Comparison of ENCODE assay signal across 16 cellular contexts in genomic region chr3:157151151-157151550, GRCh38. TPM values are rescaled to one million over a fixed set of nuclear protein-coding genes. Genes with fewer than 3 reads are reported as not detected.
A peak's percentile ranks its signal among the peaks of the same experiment; 100 is the strongest.
DNase-seq lines count a peak whose midpoint lies in the region; ATAC-seq and TF ChIP-seq lines count a peak whose summit lies in the region.
"Had no signal": no experiment of that assay in that cellular context is flagged by ENCODE, and none has a peak within 500 bp of the region (broad histone marks: within the 10 kb centered on the region; RNA-seq: fewer than 3 reads in every experiment).

No MANE protein-coding gene starts in this region.

- dilution Hi-C loops in IMR-90 (cut with HindIII; ENCODE audit: low sequenced_read_pairs, unreplicated experiment): no loop called here

- in situ Hi-C loops in IMR-90 (cut with MboI; ENCODE audit: low sequenced_read_pairs): loop anchor here (25.0 kb wide), 1 partner anchor 1561 kb away; no protein-coding TSS in a partner anchor

- H4K20me1 ChIP-seq in IMR-90 (ENCODE audit: insufficient read depth, low read length): peaks cover 64% of the 10 kb centered on the region

- H3K9ac ChIP-seq in IMR-90 (ENCODE audit: low read depth, low read length) (no peak overlapping the region), adipocyte (ENCODE audit: low read length) (no peak overlapping the region), mesenchymal stem cell (ENCODE audit: low read length) (no peak overlapping the region)
- H3K9ac ChIP-seq: KMS-11 had no signal

- H2AK9ac ChIP-seq in IMR-90 (replicated peaks; ENCODE audit: low read depth, low read length, poor library complexity): no peak overlapping the region

- no TSS peak for BruUV-seq in IMR-90 (replicated peaks; lab: Mats Ljungman, UMichigan)

- no peak for DNase-seq in activated CD8-positive, alpha-beta T cell treated with anti-CD3 and anti-CD28 coated beads for 36 hours
- no peak for DNase-seq in activated CD8-positive, alpha-beta T cell treated with anti-CD3 and anti-CD28 coated beads, Interleukin-2, amount 10 ng/mL, durations not matched to agents 7 days and 5 days
- DNase-seq in IMR-90: no peak
- peak; percentile 4 for DNase-seq in adipocyte (ENCODE audit: low read depth)
- peak; percentile 53 for DNase-seq in mesenchymal stem cell
- DNase-seq in activated CD4-positive, CD25-positive, alpha-beta regulatory T cell (lab: John Stamatoyannopoulos, UW): no peak
- DNase-seq in pons (ENCODE audit: low spot score): no peak
- DNase-seq in BE2C: no peak
- DNase-seq: EL, HCEC 1CT, NCI-H1105, NCI-H1694 had no signal

- no peak overlapping the region for H3K56ac ChIP-seq in IMR-90 (ENCODE audit: extremely low read depth, insufficient read depth, low read length)

- H3K23ac ChIP-seq in IMR-90 (ENCODE audit: low read depth, low read length) (no peak overlapping the region), mesenchymal stem cell (ENCODE audit: low read length in 2 of 2) (no peak overlapping the region)

- H4K91ac ChIP-seq in IMR-90 (ENCODE audit: insufficient read depth, low read depth, low read length): no peak overlapping the region
- no peak overlapping the region for H4K91ac ChIP-seq in mesenchymal stem cell (ENCODE audit: low read length)

- H3K27me3 ChIP-seq in IMR-90 (ENCODE audit: control insufficient read depth, insufficient read depth, low read length): no peaks in the 10 kb centered on the region
- H3K27me3 ChIP-seq in adipocyte (replicated peaks; ENCODE audit: control insufficient read depth, insufficient read depth, low read length): no peaks in the 10 kb centered on the region
- H3K27me3 ChIP-seq in mesenchymal stem cell (ENCODE audit: control insufficient read depth in 1 of 2, insufficient read depth in 1 of 2, low read length in 2 of 2): no peaks in the 10 kb centered on the region
- H3K27me3 ChIP-seq in BE2C: no peaks in the 10 kb centered on the region

- H3K36me3 ChIP-seq in IMR-90 (ENCODE audit: control insufficient read depth, insufficient read depth, low read length) (peaks cover 58% of the 10 kb centered on the region), adipocyte (ENCODE audit: control insufficient read depth, insufficient read depth, low read length, severe bottlenecking) (peaks cover 100% of the 10 kb centered on the region), mesenchymal stem cell (ENCODE audit: control insufficient read depth in 1 of 2, insufficient read depth in 2 of 2, low read depth in 1 of 2, low read length in 2 of 2) (peaks cover 7 to 100% of the 10 kb centered on the region in 2 experiments), BE2C (peaks cover 100% of the 10 kb centered on the region)

- H2BK12ac ChIP-seq in mesenchymal stem cell (ENCODE audit: low read length in 2 of 2): no peak overlapping the region

- H4K8ac ChIP-seq in IMR-90 (ENCODE audit: low read depth in 2 of 2, low read length in 2 of 2) (no peak overlapping the region), mesenchymal stem cell (ENCODE audit: low read length) (no peak overlapping the region)

- H3K9me3 ChIP-seq in IMR-90 (ENCODE audit: control insufficient read depth, insufficient read depth, low read length): no peaks in the 10 kb centered on the region
- H3K9me3 ChIP-seq in adipocyte (ENCODE audit: control insufficient read depth, low read length): no peaks in the 10 kb centered on the region
- H3K9me3 ChIP-seq in mesenchymal stem cell (ENCODE audit: control insufficient read depth, low read length): no peaks in the 10 kb centered on the region
- H3K9me3 ChIP-seq in BE2C: no peaks in the 10 kb centered on the region
- H3K9me3 ChIP-seq: Caco-2, SJSA1 had no signal

- H2BK5ac ChIP-seq in IMR-90 (ENCODE audit: low read depth, low read length, poor library complexity, severe bottlenecking) (no peak overlapping the region), mesenchymal stem cell (ENCODE audit: low read depth, low read length, poor library complexity, severe bottlenecking) (no peak overlapping the region)

- no peak for TF ChIP-seq RAD21 in IMR-90 (IDR thresholded peaks at IDR 0.05; ENCODE audit: low read length)

- no peak overlapping the region for H2AFZ ChIP-seq in IMR-90 (replicated peaks; ENCODE audit: low read length, poor library complexity)
- H2AFZ ChIP-seq in mesenchymal stem cell (ENCODE audit: low read depth, low read length): no peak overlapping the region

- TF ChIP-seq POLR2A in IMR-90 (IDR thresholded peaks at IDR 0.05; ENCODE audit: low read depth, low read length): no peak

- no peak for TF ChIP-seq CTCF in activated CD8-positive, alpha-beta T cell treated with anti-CD3 and anti-CD28 coated beads for 36 hours (IDR thresholded peaks at IDR 0.05)
- TF ChIP-seq CTCF in IMR-90 (conservative IDR thresholded peaks at IDR 0.05; ENCODE audit: low read depth, low read length): no peak
- TF ChIP-seq CTCF in BE2C (IDR thresholded peaks at IDR 0.05; ENCODE audit: low read depth, low read length): no peak

- intact Hi-C loops in activated CD8-positive, alpha-beta T cell treated with anti-CD3 and anti-CD28 coated beads for 36 hours (cut with micrococcal nuclease): no loop called here
- intact Hi-C loops in IMR-90 (cut with micrococcal nuclease): no loop called here

- no peak overlapping the region for H4K5ac ChIP-seq in IMR-90 (ENCODE audit: low read depth, low read length)

- no peak overlapping the region for H3K27ac ChIP-seq in IMR-90 (ENCODE audit: insufficient read depth, low read length)
- no peak overlapping the region for H3K27ac ChIP-seq in mesenchymal stem cell (ENCODE audit: low read length, poor library complexity, severe bottlenecking)
- H3K27ac ChIP-seq: C4-2B, KMS-11, SJSA1 had no signal

- peaks cover 85% of the 10 kb centered on the region for H3K36me3 Mint-ChIP-seq in activated CD8-positive, alpha-beta T cell treated with anti-CD3 and anti-CD28 coated beads for 36 hours (ENCODE audit: low read depth)
- H3K36me3 Mint-ChIP-seq in activated CD8-positive, alpha-beta T cell treated with anti-CD3 and anti-CD28 coated beads, Interleukin-2, amount 10 ng/mL, durations not matched to agents 7 days and 5 days (ENCODE audit: low read depth): peaks cover 90% of the 10 kb centered on the region

- no peak overlapping the region for H3K4me3 Mint-ChIP-seq in activated CD8-positive, alpha-beta T cell treated with anti-CD3 and anti-CD28 coated beads for 36 hours
- H3K4me3 Mint-ChIP-seq in activated CD8-positive, alpha-beta T cell treated with anti-CD3 and anti-CD28 coated beads, Interleukin-2, amount 10 ng/mL, durations not matched to agents 7 days and 5 days: no peak overlapping the region

- POLR2A ChIA-PET in activated CD8-positive, alpha-beta T cell treated with anti-CD3 and anti-CD28 coated beads for 36 hours (lab: Charles Lee): interaction anchor here (0.9 to 7.4 kb wide), 6 partner anchors 9 to 62 kb away, joined by 3 to 106 read pairs (median 8); partner anchors contain the start of gene CCNL1
- POLR2A ChIA-PET in activated CD8-positive, alpha-beta T cell treated with anti-CD3 and anti-CD28 coated beads, Interleukin-2, amount 10 ng/mL, durations not matched to agents 7 days and 5 days (lab: Charles Lee): interaction anchor here (0.7 to 6.1 kb wide), 3 partner anchors 9 to 23 kb away, joined by 4 to 44 read pairs (median 4); partner anchors contain the start of gene CCNL1
- POLR2A ChIA-PET in IMR-90 (lab: Charles Lee; ENCODE audit: unreplicated experiment): no interaction called here

- no peaks in the 10 kb centered on the region for H3K27me3 Mint-ChIP-seq in activated CD8-positive, alpha-beta T cell treated with anti-CD3 and anti-CD28 coated beads for 36 hours
- no peaks in the 10 kb centered on the region for H3K27me3 Mint-ChIP-seq in activated CD8-positive, alpha-beta T cell treated with anti-CD3 and anti-CD28 coated beads, Interleukin-2, amount 10 ng/mL, durations not matched to agents 7 days and 5 days (ENCODE audit: low read depth)

- peaks cover 67% of the 10 kb centered on the region for H3K4me1 Mint-ChIP-seq in activated CD8-positive, alpha-beta T cell treated with anti-CD3 and anti-CD28 coated beads for 36 hours (ENCODE audit: low read depth)
- peaks cover 54% of the 10 kb centered on the region for H3K4me1 Mint-ChIP-seq in activated CD8-positive, alpha-beta T cell treated with anti-CD3 and anti-CD28 coated beads, Interleukin-2, amount 10 ng/mL, durations not matched to agents 7 days and 5 days (ENCODE audit: low read depth)

- H3K9me3 Mint-ChIP-seq in activated CD8-positive, alpha-beta T cell treated with anti-CD3 and anti-CD28 coated beads for 36 hours: no peaks in the 10 kb centered on the region
- no peaks in the 10 kb centered on the region for H3K9me3 Mint-ChIP-seq in activated CD8-positive, alpha-beta T cell treated with anti-CD3 and anti-CD28 coated beads, Interleukin-2, amount 10 ng/mL, durations not matched to agents 7 days and 5 days (ENCODE audit: insufficient read depth)

- H2BK120ac ChIP-seq in IMR-90 (ENCODE audit: low read depth, low read length) (no peak overlapping the region), mesenchymal stem cell (ENCODE audit: low read depth, low read length) (no peak overlapping the region)

- H3K79me1 ChIP-seq in IMR-90 (ENCODE audit: low read depth in 1 of 2, low read length in 2 of 2): peaks cover 23 to 41% of the 10 kb centered on the region in 2 experiments
- H3K79me1 ChIP-seq in mesenchymal stem cell (replicated peaks; ENCODE audit: low read length, poor library complexity, severe bottlenecking): peaks cover 1% of the 10 kb centered on the region

- H3K9me1 ChIP-seq in IMR-90 (ENCODE audit: insufficient read depth, low read length): peaks cover 3% of the 10 kb centered on the region

- no peak overlapping the region for H3K14ac ChIP-seq in IMR-90 (replicated peaks; ENCODE audit: low read depth, low read length)
- H3K14ac ChIP-seq in mesenchymal stem cell (ENCODE audit: low read length in 2 of 2): no peak overlapping the region

- no peak overlapping the region for H2BK15ac ChIP-seq in IMR-90 (ENCODE audit: low read depth, low read length)
- H2BK15ac ChIP-seq in mesenchymal stem cell (ENCODE audit: low read depth, poor library complexity, severe bottlenecking): no peak overlapping the region

- WGBS in IMR-90 (ENCODE audit: extremely low coverage in 2 of 2, insufficient read length in 1 of 2), 2 experiments: no CpG with 5 or more reads among the region's 1 CpG
- WGBS in mesenchymal stem cell: 100% methylated on average over 1 of the region's 1 CpG

- peaks cover 4% of the 10 kb centered on the region for H3K4me1 ChIP-seq in IMR-90 (ENCODE audit: control insufficient read depth, insufficient read depth, low read length)
- peaks cover 56% of the 10 kb centered on the region for H3K4me1 ChIP-seq in adipocyte (ENCODE audit: control insufficient read depth, insufficient read depth, low read length)
- H3K4me1 ChIP-seq in mesenchymal stem cell (ENCODE audit: control insufficient read depth, insufficient read depth, low read depth, low read length): no peaks in the 10 kb centered on the region
- H3K4me1 ChIP-seq in BE2C: no peaks in the 10 kb centered on the region

- no peak overlapping the region for H2BK20ac ChIP-seq in IMR-90 (ENCODE audit: low read depth, low read length)

- H3K18ac ChIP-seq in IMR-90 (ENCODE audit: low read depth, low read length) (no peak overlapping the region), mesenchymal stem cell (ENCODE audit: low read depth in 1 of 2, low read length in 2 of 2) (no peak overlapping the region)

- H3K4me3 ChIP-seq in IMR-90 (ENCODE audit: insufficient read depth, low read depth, low read length) (no peak overlapping the region), adipocyte (ENCODE audit: low read length) (no peak overlapping the region), mesenchymal stem cell (ENCODE audit: insufficient read depth in 1 of 2, low read depth in 1 of 2, low read length in 2 of 2) (no peak overlapping the region), BE2C (ENCODE audit: low read depth, low read length) (no peak overlapping the region)
- H3K4me3 ChIP-seq: SJSA1 had no signal

- H3K4ac ChIP-seq in IMR-90 (ENCODE audit: low read depth, low read length) (no peak overlapping the region), mesenchymal stem cell (ENCODE audit: low read depth in 1 of 2, low read length in 2 of 2) (no peak overlapping the region)

- H3K27ac Mint-ChIP-seq in activated CD8-positive, alpha-beta T cell treated with anti-CD3 and anti-CD28 coated beads for 36 hours: peak overlapping the region; percentile 69
- H3K27ac Mint-ChIP-seq in activated CD8-positive, alpha-beta T cell treated with anti-CD3 and anti-CD28 coated beads, Interleukin-2, amount 10 ng/mL, durations not matched to agents 7 days and 5 days: no peak overlapping the region

- H3K4me2 ChIP-seq in IMR-90 (ENCODE audit: low read depth, low read length): no peak overlapping the region
- H3K4me2 ChIP-seq in mesenchymal stem cell (ENCODE audit: low read length, poor library complexity, severe bottlenecking): no peak overlapping the region
- H3K4me2 ChIP-seq: KMS-11 had no signal

- CTCF ChIA-PET in activated CD8-positive, alpha-beta T cell treated with anti-CD3 and anti-CD28 coated beads for 36 hours (lab: Charles Lee): interaction anchor here (1.3 to 6.1 kb wide), 4 partner anchors 8 to 51 kb away, joined by 3 to 56 read pairs (median 4); partner anchors contain the start of gene CCNL1
- CTCF ChIA-PET in activated CD8-positive, alpha-beta T cell treated with anti-CD3 and anti-CD28 coated beads, Interleukin-2, amount 10 ng/mL, durations not matched to agents 7 days and 5 days (lab: Charles Lee): interaction anchor here (1.0 to 6.8 kb wide), 4 partner anchors 9 to 607 kb away, joined by 3 to 57 read pairs (median 4); partner anchors contain the start of gene CCNL1
- CTCF ChIA-PET in IMR-90 (lab: Yijun Ruan, JAX): interaction anchor here (2.3 kb wide), 1 partner anchor 10 kb away, joined by 5 read pairs; no protein-coding TSS in a partner anchor

- no peak for ATAC-seq in activated CD8-positive, alpha-beta T cell treated with anti-CD3 and anti-CD28 coated beads for 36 hours
- no peak for ATAC-seq in activated CD8-positive, alpha-beta T cell treated with anti-CD3 and anti-CD28 coated beads, Interleukin-2, amount 10 ng/mL, durations not matched to agents 7 days and 5 days
- no peak for ATAC-seq in IMR-90 (ENCODE audit: low read depth)

- H2AK5ac ChIP-seq in IMR-90 (ENCODE audit: low read depth, low read length): no peak overlapping the region
- no peak overlapping the region for H2AK5ac ChIP-seq in mesenchymal stem cell (ENCODE audit: low read length, severe bottlenecking)

RNA-seq across cellular contexts. Expression of gene CCNL1, which starts 8.8 kb away (rescaled TPM):
- total RNA-seq in activated CD8-positive, alpha-beta T cell treated with anti-CD3 and anti-CD28 coated beads for 36 hours: 100 to 1,000 TPM; 180 to 191 TPM
- 100 to 1,000 TPM; 257 TPM for total RNA-seq in activated CD8-positive, alpha-beta T cell treated with anti-CD3 and anti-CD28 coated beads, Interleukin-2, amount 10 ng/mL, durations not matched to agents 7 days and 5 days
- 60.9 and 156 TPM in 2 replicates for total RNA-seq in IMR-90 (2012; rRNA removed)
- polyA plus RNA-seq in IMR-90 (2012; rRNA removed): 70.4 and 83.3 TPM in 2 replicates
- 20.1 and 20.2 TPM in 2 replicates for polyA plus RNA-seq in IMR-90 (2012; cell fraction: cytosol; rRNA removed)
- polyA plus RNA-seq in IMR-90 (2012; cell fraction: nucleus; rRNA removed; ENCODE audit: low replicate concordance): 533 and 1,043 TPM in 2 replicates
- polyA plus RNA-seq in mesenchymal stem cell (2013, experiment 1 of 2): 87.8 TPM
- 78.4 TPM for polyA plus RNA-seq in mesenchymal stem cell (2013, experiment 2 of 2)
- polyA plus RNA-seq in BE2C (2012; ENCODE audit: insufficient read depth, insufficient read length, low read depth): 76.2 TPM

Comparison
In these comparisons a context has a peak if more than half of its experiments do, and no peak if none do; other contexts are left out.
1. DNase-seq: peak in adipocyte (single experiment) and mesenchymal stem cell (single experiment); none in activated CD8-positive, alpha-beta T cell treated with anti-CD3 and anti-CD28 coated beads for 36 hours (single experiment), activated CD8-positive, alpha-beta T cell treated with anti-CD3 and anti-CD28 coated beads, Interleukin-2, amount 10 ng/mL, durations not matched to agents 7 days and 5 days (single experiment), IMR-90 (single experiment), activated CD4-positive, CD25-positive, alpha-beta regulatory T cell (0 of 4), pons (single experiment) and BE2C (single experiment).